ENCODE assay signal across 21 cellular contexts in the genomic region with DNA sequence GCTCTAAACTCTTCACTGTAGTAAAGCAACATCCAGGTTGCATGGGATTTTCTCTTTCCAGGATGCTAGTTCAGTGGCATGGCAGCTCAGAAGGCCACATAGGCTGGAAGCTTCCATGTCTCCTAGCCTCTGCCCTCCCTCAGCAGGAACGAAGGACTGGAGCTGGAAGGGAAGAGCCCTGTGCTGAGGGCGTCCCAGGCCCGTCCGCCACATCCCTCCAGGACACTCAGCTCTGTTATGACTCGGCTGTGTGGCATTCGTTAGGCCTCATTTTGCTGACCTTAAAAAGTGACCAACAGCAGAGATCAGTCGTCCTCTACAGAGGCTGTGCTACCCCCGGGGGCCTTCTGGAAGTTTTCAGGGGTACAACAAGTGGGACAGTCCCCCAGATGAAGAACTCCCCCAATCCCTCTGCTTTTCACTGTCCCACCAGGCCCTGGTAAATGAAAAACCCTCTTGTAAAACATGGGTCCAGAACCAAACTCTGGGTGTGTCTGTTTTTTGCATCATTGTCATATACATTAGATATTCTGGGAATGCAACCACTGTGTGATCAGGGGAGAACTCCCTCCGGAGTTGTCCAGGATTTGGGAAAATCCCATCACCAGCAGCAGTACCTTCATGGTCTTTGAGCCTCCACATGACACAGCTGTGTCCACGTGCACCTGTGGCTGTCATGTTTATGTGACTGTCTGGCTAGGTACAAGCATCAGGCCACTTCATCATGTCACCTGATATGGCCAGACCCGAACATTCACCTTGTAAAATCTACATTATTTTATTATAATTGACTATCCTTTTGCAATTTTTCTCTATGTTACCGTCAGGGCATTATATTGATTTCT.
"Had no signal": no experiment of that assay in that cellular context is flagged by ENCODE, and none has a peak within 500 bp of the region (broad histone marks: within the 10 kb centered on the region; RNA-seq: fewer than 3 reads in every experiment).

No MANE protein-coding gene starts in this region.

- H3K27me3 Mint-ChIP-seq: activated naive CD8-positive, alpha-beta T cell treated with anti-CD3 and anti-CD28 coated beads, Interleukin-2, amount 50 U/mL, for 24 hours; brain had no signal

- H3K27ac Mint-ChIP-seq: activated CD4-positive, alpha-beta memory T cell treated with anti-CD3 and anti-CD28 coated beads, Interleukin-2, amount 10 ng/mL, durations not matched to agents 7 days and 5 days; activated naive CD8-positive, alpha-beta T cell treated with anti-CD3 and anti-CD28 coated beads, Interleukin-2, amount 50 U/mL, for 24 hours; brain; stimulated activated memory B cell treated with anti-CD40 and anti-IgM and Interleukin-4, amounts not matched to agents 10 μg/mL and 1 μg/mL and 100 μg/mL, for 72 hours; T-helper 2 cell treated with Interferon-gamma antibody and Interleukin-4, amounts not matched to agents 5 μg/mL and 100 μg/mL, for 36 hours had no signal

- DNase-seq: activated CD4-positive, alpha-beta memory T cell treated with anti-CD3 and anti-CD28 coated beads, Interleukin-2, amount 10 ng/mL, durations not matched to agents 7 days and 5 days; activated CD4-positive, alpha-beta T cell treated with anti-CD3 and anti-CD28 coated beads for 48 hours; activated naive CD4-positive, alpha-beta T cell; activated naive CD8-positive, alpha-beta T cell treated with anti-CD3 and anti-CD28 coated beads, Interleukin-2, amount 50 U/mL, for 24 hours; anterior cingulate cortex; central memory CD4-positive, alpha-beta T cell; foreskin keratinocyte; glutamatergic neuron; hippocampal formation; stimulated activated CD4-positive, alpha-beta T cell treated with anti-CD3 and anti-CD28 coated beads, Interleukin-4, amount 100 ng/mL, for 4 hours had no signal

- ATAC-seq: activated naive CD8-positive, alpha-beta T cell treated with anti-CD3 and anti-CD28 coated beads, Interleukin-2, amount 50 U/mL, for 24 hours; foreskin keratinocyte; sciatic nerve; stimulated activated memory B cell treated with anti-CD40 and anti-IgM and Interleukin-4, amounts not matched to agents 10 μg/mL and 1 μg/mL and 100 μg/mL, for 72 hours had no signal

- H3K27ac ChIP-seq: dorsolateral prefrontal cortex, foreskin keratinocyte, parathyroid adenoma, thoracic aorta, upper lobe of left lung had no signal

- H3K36me3 Mint-ChIP-seq: brain; stimulated activated memory B cell treated with anti-CD40 and anti-IgM and Interleukin-4, amounts not matched to agents 10 μg/mL and 1 μg/mL and 100 μg/mL, for 72 hours had no signal

- H3K9me3 Mint-ChIP-seq: T-helper 2 cell treated with Interferon-gamma antibody and Interleukin-4, amounts not matched to agents 5 μg/mL and 100 μg/mL, for 36 hours had no signal

- H3K4me3 Mint-ChIP-seq: activated CD4-positive, alpha-beta memory T cell treated with anti-CD3 and anti-CD28 coated beads, Interleukin-2, amount 10 ng/mL, durations not matched to agents 7 days and 5 days; activated naive CD8-positive, alpha-beta T cell treated with anti-CD3 and anti-CD28 coated beads, Interleukin-2, amount 50 U/mL, for 24 hours; brain; stimulated activated memory B cell treated with anti-CD40 and anti-IgM and Interleukin-4, amounts not matched to agents 10 μg/mL and 1 μg/mL and 100 μg/mL, for 72 hours; T-helper 2 cell treated with Interferon-gamma antibody and Interleukin-4, amounts not matched to agents 5 μg/mL and 100 μg/mL, for 36 hours had no signal

- H3K4me1 Mint-ChIP-seq: activated CD4-positive, alpha-beta memory T cell treated with anti-CD3 and anti-CD28 coated beads, Interleukin-2, amount 10 ng/mL, durations not matched to agents 7 days and 5 days; activated naive CD8-positive, alpha-beta T cell treated with anti-CD3 and anti-CD28 coated beads, Interleukin-2, amount 50 U/mL, for 24 hours; brain; stimulated activated memory B cell treated with anti-CD40 and anti-IgM and Interleukin-4, amounts not matched to agents 10 μg/mL and 1 μg/mL and 100 μg/mL, for 72 hours had no signal

- FAIRE-seq: colon, islet of Langerhans, TTC549 had no signal
